ENCODE assay signal across 29 cellular contexts in the genomic region with DNA sequence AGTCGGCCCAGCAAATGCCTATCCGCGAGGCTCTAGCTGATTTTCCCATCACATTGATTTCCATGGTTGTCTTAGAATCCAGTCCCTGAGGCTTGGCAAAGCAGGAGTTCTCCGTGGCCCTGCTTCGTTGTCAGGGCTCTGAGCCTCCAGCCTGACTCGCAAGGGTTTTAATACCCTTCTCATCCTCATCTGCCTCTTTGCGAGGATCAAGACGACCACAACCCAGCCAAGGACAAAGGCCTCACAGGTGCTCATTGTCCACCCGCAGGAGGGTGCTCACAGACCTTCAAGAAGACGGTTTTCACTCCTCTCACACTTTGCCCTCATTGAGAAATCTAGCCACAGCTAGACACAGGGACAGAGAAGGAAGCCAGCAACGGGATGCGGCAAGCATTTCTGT.
DNase-seq lines count a peak whose midpoint lies in the region; TF ChIP-seq lines count a peak whose summit lies in the region.
"Had no signal": no experiment of that assay in that cellular context is flagged by ENCODE, and none has a peak within 500 bp of the region (broad histone marks: within the 10 kb centered on the region; RNA-seq: fewer than 3 reads in every experiment).

No MANE protein-coding gene starts in this region.

- no peaks in the 10 kb centered on the region for H3K4me1 Mint-ChIP-seq in osteocyte (ENCODE audit: unreplicated experiment)
- H3K4me1 Mint-ChIP-seq: B cell; CD14-positive monocyte; CD4-positive, alpha-beta memory T cell; CD4-positive, CD25-positive, alpha-beta regulatory T cell; CD8-positive, alpha-beta memory T cell had no signal

- H3K36me3 ChIP-seq in mammary epithelial cell (ENCODE audit: insufficient read depth, low read length) = no peaks in the 10 kb centered on the region
- H3K36me3 ChIP-seq: BE2C; BLaER1; BLaER1 treated with 17β-estradiol and CSF1 and Interleukin-3, amounts not matched to agents 10 nM and 100 nM had no signal

- H4K20me1 ChIP-seq in mammary epithelial cell (ENCODE audit: insufficient read depth, low read length) = no peaks in the 10 kb centered on the region
- H4K20me1 ChIP-seq: BLaER1; BLaER1 treated with 17β-estradiol and CSF1 and Interleukin-3, amounts not matched to agents 10 nM and 100 nM had no signal

- no peak overlapping the region for H3K4me3 Mint-ChIP-seq in osteocyte (ENCODE audit: unreplicated experiment)
- H3K4me3 Mint-ChIP-seq: B cell; CD14-positive monocyte; CD4-positive, alpha-beta memory T cell; CD4-positive, alpha-beta T cell; CD4-positive, CD25-positive, alpha-beta regulatory T cell; CD8-positive, alpha-beta memory T cell; CD8-positive, alpha-beta T cell had no signal

- H3K4me1 ChIP-seq in mammary epithelial cell (ENCODE audit: insufficient read depth, low read length) = no peaks in the 10 kb centered on the region
- H3K4me1 ChIP-seq: A549; BE2C; BLaER1; BLaER1 treated with 17β-estradiol and CSF1 and Interleukin-3, amounts not matched to agents 10 nM and 100 nM; Caco-2 had no signal

- no peaks in the 10 kb centered on the region for H3K36me3 Mint-ChIP-seq in osteocyte (ENCODE audit: unreplicated experiment)
- H3K36me3 Mint-ChIP-seq: CD14-positive monocyte; CD4-positive, CD25-positive, alpha-beta regulatory T cell; CD8-positive, alpha-beta T cell had no signal

- no peak overlapping the region for H3K4me3 ChIP-seq in mammary epithelial cell (replicated peaks in 1 of 3; ENCODE audit: insufficient read depth in 1 of 3, low read depth in 2 of 3, low read length in 3 of 3)
- H3K4me3 ChIP-seq: A549; BLaER1; BLaER1 treated with 17β-estradiol and CSF1 and Interleukin-3, amounts not matched to agents 10 nM and 100 nM had no signal

- H3K4me2 ChIP-seq in mammary epithelial cell (ENCODE audit: insufficient read depth, low read depth, low read length) = no peak overlapping the region
- H3K4me2 ChIP-seq: A549; BLaER1; BLaER1 treated with 17β-estradiol and CSF1 and Interleukin-3, amounts not matched to agents 10 nM and 100 nM had no signal

- H3K27me3 ChIP-seq in mammary epithelial cell (ENCODE audit: insufficient read depth, low read length) = no peaks in the 10 kb centered on the region
- H3K27me3 ChIP-seq: BE2C; BLaER1; BLaER1 treated with 17β-estradiol and CSF1 and Interleukin-3, amounts not matched to agents 10 nM and 100 nM had no signal

- H3K27ac ChIP-seq in mammary epithelial cell (ENCODE audit: insufficient read depth, low read depth, low read length) = no peak overlapping the region
- H3K27ac ChIP-seq: 22Rv1; A549; BLaER1; BLaER1 treated with 17β-estradiol and CSF1 and Interleukin-3, amounts not matched to agents 10 nM and 100 nM; C4-2B had no signal

- no peaks in the 10 kb centered on the region for H3K27me3 Mint-ChIP-seq in osteocyte (ENCODE audit: unreplicated experiment)
- H3K27me3 Mint-ChIP-seq: B cell; CD4-positive, alpha-beta memory T cell; CD4-positive, alpha-beta T cell; CD4-positive, CD25-positive, alpha-beta regulatory T cell; CD8-positive, alpha-beta memory T cell had no signal

- no peaks in the 10 kb centered on the region for H3K79me2 ChIP-seq in mammary epithelial cell (ENCODE audit: insufficient read depth, low read length)

- DNase-seq in osteocyte (ENCODE audit: extremely low spot score, unreplicated experiment) = peak; percentile 53
- no peak for DNase-seq in mammary epithelial cell
- DNase-seq: 8988T; ACHN; AML-193; BE2C; C1 segment of cervical spinal cord; Caco-2; Calu3; CD4-positive, alpha-beta memory T cell; CD4-positive, alpha-beta T cell; CD4-positive, CD25-positive, alpha-beta regulatory T cell; CD8-positive, alpha-beta memory T cell; CD8-positive, alpha-beta T cell; COR-L47; DMS 273 treated with DMSO at 0.1 percent for 48 hours; DMS153; DMS53; DMS79; DMS79 treated with DMSO at 0.1 percent for 48 hours; DND-41; EL had no signal

- dilution Hi-C loops in mammary epithelial cell (cut with HindIII; ENCODE audit: low sequenced_read_pairs) = no loop called here

- CTCF ChIA-PET in mammary epithelial cell (lab: Charles Lee; ENCODE audit: low non-redundant PET) = no interaction called here

- no peak overlapping the region for H3K9ac ChIP-seq in mammary epithelial cell (ENCODE audit: insufficient read depth, low read length)
- H3K9ac ChIP-seq: BLaER1; BLaER1 treated with 17β-estradiol and CSF1 and Interleukin-3, amounts not matched to agents 10 nM and 100 nM had no signal

- no peak overlapping the region for H3K27ac Mint-ChIP-seq in osteocyte (ENCODE audit: unreplicated experiment)
- H3K27ac Mint-ChIP-seq: B cell; CD14-positive monocyte; CD4-positive, alpha-beta memory T cell; CD4-positive, alpha-beta T cell; CD4-positive, CD25-positive, alpha-beta regulatory T cell; CD8-positive, alpha-beta memory T cell; CD8-positive, alpha-beta T cell had no signal

- BruUV-seq in mammary epithelial cell (replicated peaks; lab: Mats Ljungman, UMichigan) = no TSS peak

- TF ChIP-seq CTCF in osteocyte (IDR thresholded peaks at IDR 0.05) = no peak
- TF ChIP-seq CTCF in mammary epithelial cell (conservative IDR thresholded peaks at IDR 0.05 in 1 of 2, IDR thresholded peaks at IDR 0.05 in 1 of 2; ENCODE audit: extremely low read depth in 1 of 2, insufficient read depth in 1 of 2, low read depth in 1 of 2, low read length in 2 of 2) = no peak

- intact Hi-C loops in mammary epithelial cell (cut with micrococcal nuclease) = no loop called here

- in situ Hi-C loops in mammary epithelial cell (cut with MboI; ENCODE audit: low sequenced_read_pairs in 2 of 2) = no loop called here

- peaks cover 55% of the 10 kb centered on the region for H3K9me3 ChIP-seq in mammary epithelial cell (replicated peaks; ENCODE audit: insufficient read depth, low read length)
- H3K9me3 ChIP-seq: BE2C, Caco-2 had no signal

- no peak overlapping the region for H2AFZ ChIP-seq in mammary epithelial cell (ENCODE audit: low read depth, low read length)

- WGBS in mammary epithelial cell (ENCODE audit: low coverage, missing lambda C conversion rate) = 74% methylated on average over 12 of the region's 12 CpGs

- H3K9me3 Mint-ChIP-seq in osteocyte (ENCODE audit: unreplicated experiment) = peaks cover 22% of the 10 kb centered on the region
